23 cellular contexts compared by ENCODE assay signal in the genomic region with DNA sequence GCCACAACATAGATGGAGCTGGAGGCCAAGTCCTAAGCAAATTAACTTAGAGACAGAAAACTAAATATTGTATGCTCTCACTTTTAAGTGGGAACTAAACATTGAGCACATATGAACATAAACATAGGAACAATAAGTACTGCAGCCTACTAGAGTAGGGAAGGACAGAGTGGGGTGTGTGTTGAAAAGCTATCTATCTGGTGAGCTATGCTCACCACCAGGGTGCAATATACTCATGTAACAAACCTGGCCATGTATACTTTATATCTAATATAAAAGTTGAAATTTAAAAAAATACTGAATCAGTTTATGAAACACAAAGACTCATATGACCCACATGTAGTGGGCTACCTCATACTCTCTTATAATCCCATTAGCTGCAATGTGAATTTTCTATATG.
A peak's percentile ranks its signal among the peaks of the same experiment; 100 is the strongest.
DNase-seq lines count a peak whose midpoint lies in the region; ATAC-seq, FAIRE-seq and TF ChIP-seq lines count a peak whose summit lies in the region.
"Had no signal": no experiment of that assay in that cellular context is flagged by ENCODE, and none has a peak within 500 bp of the region (broad histone marks: within the 10 kb centered on the region; RNA-seq: fewer than 3 reads in every experiment).

No MANE protein-coding gene starts in this region.

- H2BK12ac ChIP-seq in H1 (ENCODE audit: low read depth, low read length), result no peak overlapping the region

- no peak for TF ChIP-seq EP300 in H1 (IDR thresholded peaks at IDR 0.05; ENCODE audit: borderline replicate concordance in 1 of 2, low read depth in 2 of 2, low read length in 2 of 2)

- no peak overlapping the region for H2AFZ ChIP-seq in GM23338
- H2AFZ ChIP-seq in H1 (ENCODE audit: low read length), result no peak overlapping the region

- TF ChIP-seq POLR2A in H1 (IDR thresholded peaks at IDR 0.05; ENCODE audit: control extremely low read depth in 1 of 2, low read depth in 2 of 2, low read length in 2 of 2), result no peak

- CTCF ChIA-PET in H1 (lab: Charles Lee; ENCODE audit: partially characterized antibody), result interaction anchor here (1.5 kb wide), 1 partner anchor 10 kb away, joined by 6 read pairs; no protein-coding TSS in a partner anchor

- no peak overlapping the region for H4K8ac ChIP-seq in H1 (ENCODE audit: extremely low read depth, insufficient read depth, low read length)

- H3K36me3 ChIP-seq in GM23338 (ENCODE audit: insufficient read depth), result no peaks in the 10 kb centered on the region
- no peaks in the 10 kb centered on the region for H3K36me3 ChIP-seq in H1 (ENCODE audit: control insufficient read depth in 2 of 4, insufficient read depth in 4 of 4, low read length in 3 of 4)
- H3K36me3 ChIP-seq: BE2C, SJSA1, tibial artery had no signal

- no peak overlapping the region for H2BK20ac ChIP-seq in H1 (ENCODE audit: low read length)

- intact Hi-C loops in natural killer cell (cut with micrococcal nuclease), result no loop called here

- peak; percentile 14 for DNase-seq in GM23338 (ENCODE audit: low spot score)
- peak; percentile 13 for DNase-seq in NCI-H69 (lab: John Stamatoyannopoulos, UW)
- no peak for DNase-seq in H1 (ENCODE audit: low read depth in 1 of 2, low spot score in 2 of 2)
- no peak for DNase-seq in neural crest cell (ENCODE audit: low read depth, low spot score)
- DNase-seq in activated effector memory CD4-positive, alpha-beta T cell treated with anti-CD3 and anti-CD28 coated beads, Interleukin-2, amount 50 U/mL, for 16 hours, result no peak
- no peak for DNase-seq in natural killer cell
- no peak for DNase-seq in NCI-H748 (lab: John Stamatoyannopoulos, UW; ENCODE audit: unreplicated experiment)
- DNase-seq: activated CD4-positive, alpha-beta T cell treated with anti-CD3 and anti-CD28 coated beads for 1 hour; BE2C; Calu3; cerebellar nuclear complex; GDM1; naive thymus-derived CD8-positive, alpha-beta T cell; T-helper 9 cell; tibial artery had no signal

- no peak overlapping the region for H2BK15ac ChIP-seq in H1 (ENCODE audit: low read length)

- no peaks in the 10 kb centered on the region for H3K79me1 ChIP-seq in H1 (ENCODE audit: low read depth, low read length)

- H3K4me3 Mint-ChIP-seq in GM23338 (no peak overlapping the region), neural crest cell (no peak overlapping the region), natural killer cell (no peak overlapping the region)
- H3K4me3 Mint-ChIP-seq: activated T-helper 17 cell treated with anti-CD3 and anti-CD28 coated beads, Interleukin-2, amount 50 U/mL, for 72 hours; naive thymus-derived CD8-positive, alpha-beta T cell; stimulated activated memory B cell treated with anti-CD40 and anti-IgM and Interleukin-4, amounts not matched to agents 10 μg/mL and 1 μg/mL and 100 μg/mL, for 72 hours had no signal

- H3K9me3 Mint-ChIP-seq in GM23338 (peaks cover 13% of the 10 kb centered on the region), neural crest cell (peaks cover 11% of the 10 kb centered on the region), natural killer cell (peaks cover 12 to 13% of the 10 kb centered on the region in 2 donors)
- H3K9me3 Mint-ChIP-seq: stimulated activated memory B cell treated with anti-CD40 and anti-IgM and Interleukin-4, amounts not matched to agents 10 μg/mL and 1 μg/mL and 100 μg/mL, for 72 hours had no signal

- no peak overlapping the region for H3K18ac ChIP-seq in H1 (ENCODE audit: extremely low read depth, low read length)

- ATAC-seq in GM23338 (no peak), HG03175 (IDR thresholded peaks at IDR 0.05; ENCODE audit: unreplicated experiment) (no peak), natural killer cell (no peak)
- ATAC-seq: activated T-helper 17 cell treated with anti-CD3 and anti-CD28 coated beads, Interleukin-2, amount 50 U/mL, for 72 hours; naive thymus-derived CD8-positive, alpha-beta T cell; stimulated activated memory B cell treated with anti-CD40 and anti-IgM and Interleukin-4, amounts not matched to agents 10 μg/mL and 1 μg/mL and 100 μg/mL, for 72 hours had no signal

- no peak overlapping the region for H3K14ac ChIP-seq in H1 (ENCODE audit: insufficient read length)

- no peaks in the 10 kb centered on the region for H3K4me1 ChIP-seq in GM23338 (ENCODE audit: insufficient read depth)
- H3K4me1 ChIP-seq in H1 (replicated peaks in 1 of 4; ENCODE audit: control insufficient read depth in 3 of 4, insufficient read depth in 4 of 4, low read length in 3 of 4), result no peaks in the 10 kb centered on the region
- H3K4me1 ChIP-seq: BE2C, SJSA1, tibial artery had no signal

- H3K4ac ChIP-seq in H1 (replicated peaks; ENCODE audit: insufficient read length, low read depth, low read length), result no peak overlapping the region

- no peaks in the 10 kb centered on the region for H3K79me2 ChIP-seq in GM23338 (replicated peaks; ENCODE audit: insufficient read depth)
- H3K79me2 ChIP-seq in H1 (ENCODE audit: control insufficient read depth in 1 of 2, insufficient read depth in 2 of 2, low read length in 2 of 2), result no peaks in the 10 kb centered on the region

- peaks cover 10% of the 10 kb centered on the region for H3K9me2 ChIP-seq in GM23338 (ENCODE audit: insufficient read depth)

- H3K9me3 ChIP-seq in H1 (ENCODE audit: insufficient read depth in 2 of 2, low read depth in 1 of 2, low read length in 1 of 2), result no peaks in the 10 kb centered on the region
- H3K9me3 ChIP-seq: BE2C, SJSA1, tibial artery had no signal

- H3K36me3 Mint-ChIP-seq in GM23338 (ENCODE audit: low read depth), result peaks cover 11% of the 10 kb centered on the region
- H3K36me3 Mint-ChIP-seq in neural crest cell (ENCODE audit: low read depth), result no peaks in the 10 kb centered on the region
- H3K36me3 Mint-ChIP-seq in natural killer cell, result peaks cover 12% of the 10 kb centered on the region
- H3K36me3 Mint-ChIP-seq: stimulated activated memory B cell treated with anti-CD40 and anti-IgM and Interleukin-4, amounts not matched to agents 10 μg/mL and 1 μg/mL and 100 μg/mL, for 72 hours had no signal

- peaks cover 2% of the 10 kb centered on the region for H3K27me3 Mint-ChIP-seq in GM23338 (ENCODE audit: insufficient read depth, low read depth, poor library complexity)
- H3K27me3 Mint-ChIP-seq in neural crest cell (ENCODE audit: low read depth), result no peaks in the 10 kb centered on the region
- H3K27me3 Mint-ChIP-seq in natural killer cell (ENCODE audit: low read depth in 2 of 2), result no peaks in the 10 kb centered on the region
- H3K27me3 Mint-ChIP-seq: activated T-helper 17 cell treated with anti-CD3 and anti-CD28 coated beads, Interleukin-2, amount 50 U/mL, for 72 hours; naive thymus-derived CD8-positive, alpha-beta T cell; stimulated activated memory B cell treated with anti-CD40 and anti-IgM and Interleukin-4, amounts not matched to agents 10 μg/mL and 1 μg/mL and 100 μg/mL, for 72 hours had no signal

- no peaks in the 10 kb centered on the region for H3K27me3 ChIP-seq in GM23338 (ENCODE audit: insufficient read depth)
- no peaks in the 10 kb centered on the region for H3K27me3 ChIP-seq in H1 (replicated peaks in 1 of 4; ENCODE audit: control insufficient read depth in 3 of 4, extremely low read depth in 1 of 4, insufficient read depth in 3 of 4, low read length in 3 of 4)
- H3K27me3 ChIP-seq: BE2C, SJSA1, tibial artery had no signal

- H4K20me1 ChIP-seq in GM23338 (replicated peaks; ENCODE audit: insufficient read depth) (no peaks in the 10 kb centered on the region), H1 (replicated peaks in 1 of 2; ENCODE audit: control insufficient read depth in 1 of 2, insufficient read depth in 2 of 2, low read length in 2 of 2) (no peaks in the 10 kb centered on the region)

- no peaks in the 10 kb centered on the region for H3F3A ChIP-seq in GM23338 (replicated peaks; ENCODE audit: low read depth)

- H3K4me2 ChIP-seq in GM23338, result no peak overlapping the region
- H3K4me2 ChIP-seq in H1 (ENCODE audit: insufficient read depth in 1 of 2, low read depth in 2 of 2, low read length in 2 of 2), result no peak overlapping the region
- H3K4me2 ChIP-seq: KMS-11 had no signal

- H2BK120ac ChIP-seq in H1 (replicated peaks; ENCODE audit: low read depth, low read length), result no peak overlapping the region

- no peak overlapping the region for H3K27ac ChIP-seq in GM23338 (ENCODE audit: low read depth)
- H3K27ac ChIP-seq in H1 (ENCODE audit: low read depth, low read length), result no peak overlapping the region
- H3K27ac ChIP-seq: HL-60, KMS-11, SJSA1, tibial artery had no signal

- H3K56ac ChIP-seq in H1 (replicated peaks; ENCODE audit: insufficient read length, low read depth, low read length), result no peak overlapping the region

- no peak overlapping the region for H2AK5ac ChIP-seq in H1 (ENCODE audit: low read depth, low read length)

- no peak overlapping the region for H3K23ac ChIP-seq in H1 (ENCODE audit: insufficient read length)

- POLR2A ChIA-PET in H1 (lab: Charles Lee; ENCODE audit: partially characterized antibody), result no interaction called here

- no peak overlapping the region for H4K5ac ChIP-seq in H1 (ENCODE audit: insufficient read length, low read depth, low read length)

- TF ChIP-seq RAD21 in H1 (IDR thresholded peaks at IDR 0.05 in 1 of 2, conservative IDR thresholded peaks at IDR 0.05 in 1 of 2; ENCODE audit: low read depth in 2 of 2, low read length in 2 of 2), result peak; percentile 39

- TF ChIP-seq CTCF in GM23338 (conservative IDR thresholded peaks at IDR 0.05; ENCODE audit: low read depth in 2 of 2) (peak; percentile 30 to 36; a peak in 3 of 4 replicates), H1 (IDR thresholded peaks at IDR 0.05; ENCODE audit: control extremely low read depth in 1 of 3, insufficient read depth in 1 of 3, low read depth in 1 of 3, low read length in 3 of 3) (no peak), neural crest cell (conservative IDR thresholded peaks at IDR 0.05) (peak; percentile 24), natural killer cell (IDR thresholded peaks at IDR 0.05) (no peak)

- H3K4me3 ChIP-seq in GM23338 (no peak overlapping the region), H1 (ENCODE audit: extremely low read depth in 1 of 4, insufficient read depth in 2 of 4, low read depth in 3 of 4, low read length in 4 of 4) (no peak overlapping the region)
- H3K4me3 ChIP-seq: lung, SJSA1, tibial artery had no signal

- H3K4me1 Mint-ChIP-seq in GM23338 (no peaks in the 10 kb centered on the region), neural crest cell (no peaks in the 10 kb centered on the region), natural killer cell (no peaks in the 10 kb centered on the region)
- H3K4me1 Mint-ChIP-seq: activated T-helper 17 cell treated with anti-CD3 and anti-CD28 coated beads, Interleukin-2, amount 50 U/mL, for 72 hours; naive thymus-derived CD8-positive, alpha-beta T cell; stimulated activated memory B cell treated with anti-CD40 and anti-IgM and Interleukin-4, amounts not matched to agents 10 μg/mL and 1 μg/mL and 100 μg/mL, for 72 hours had no signal

- H4K91ac ChIP-seq in H1 (replicated peaks; ENCODE audit: insufficient read length, low read length), result no peak overlapping the region

- H2BK5ac ChIP-seq in H1 (ENCODE audit: low read depth, low read length), result no peak overlapping the region

- H3K9ac ChIP-seq in H1 (replicated peaks in 1 of 4; ENCODE audit: extremely low read depth in 1 of 4, low read depth in 3 of 4, low read length in 3 of 4), result no peak overlapping the region
- H3K9ac ChIP-seq: KMS-11 had no signal

- H3K23me2 ChIP-seq in H1 (ENCODE audit: low read depth, low read length), result no peaks in the 10 kb centered on the region

- H3K27ac Mint-ChIP-seq in GM23338 (no peak overlapping the region), neural crest cell (ENCODE audit: unreplicated experiment) (no peak overlapping the region), natural killer cell (no peak overlapping the region)
- H3K27ac Mint-ChIP-seq: activated T-helper 17 cell treated with anti-CD3 and anti-CD28 coated beads, Interleukin-2, amount 50 U/mL, for 72 hours; naive thymus-derived CD8-positive, alpha-beta T cell; stimulated activated memory B cell treated with anti-CD40 and anti-IgM and Interleukin-4, amounts not matched to agents 10 μg/mL and 1 μg/mL and 100 μg/mL, for 72 hours had no signal

- no peak for FAIRE-seq in H1 (lab: Jason Lieb, UNC)
- FAIRE-seq: GM12891 had no signal

Comparison
In these comparisons a context has a peak if more than half of its experiments do, and no peak if none do; other contexts are left out.
1. DNase-seq: peak in GM23338 (single experiment) and NCI-H69 (single experiment); none in H1 (0 of 2), neural crest cell (single experiment), activated effector memory CD4-positive, alpha-beta T cell treated with anti-CD3 and anti-CD28 coated beads, Interleukin-2, amount 50 U/mL, for 16 hours (single experiment), natural killer cell (single experiment) and NCI-H748 (single experiment).
2. CTCF ChIP-seq: peak in GM23338 (2 of 2) and neural crest cell (single experiment); none in H1 (0 of 3) and natural killer cell (single experiment).